ENCODE assay signal across 1 cellular context in the genomic region with DNA sequence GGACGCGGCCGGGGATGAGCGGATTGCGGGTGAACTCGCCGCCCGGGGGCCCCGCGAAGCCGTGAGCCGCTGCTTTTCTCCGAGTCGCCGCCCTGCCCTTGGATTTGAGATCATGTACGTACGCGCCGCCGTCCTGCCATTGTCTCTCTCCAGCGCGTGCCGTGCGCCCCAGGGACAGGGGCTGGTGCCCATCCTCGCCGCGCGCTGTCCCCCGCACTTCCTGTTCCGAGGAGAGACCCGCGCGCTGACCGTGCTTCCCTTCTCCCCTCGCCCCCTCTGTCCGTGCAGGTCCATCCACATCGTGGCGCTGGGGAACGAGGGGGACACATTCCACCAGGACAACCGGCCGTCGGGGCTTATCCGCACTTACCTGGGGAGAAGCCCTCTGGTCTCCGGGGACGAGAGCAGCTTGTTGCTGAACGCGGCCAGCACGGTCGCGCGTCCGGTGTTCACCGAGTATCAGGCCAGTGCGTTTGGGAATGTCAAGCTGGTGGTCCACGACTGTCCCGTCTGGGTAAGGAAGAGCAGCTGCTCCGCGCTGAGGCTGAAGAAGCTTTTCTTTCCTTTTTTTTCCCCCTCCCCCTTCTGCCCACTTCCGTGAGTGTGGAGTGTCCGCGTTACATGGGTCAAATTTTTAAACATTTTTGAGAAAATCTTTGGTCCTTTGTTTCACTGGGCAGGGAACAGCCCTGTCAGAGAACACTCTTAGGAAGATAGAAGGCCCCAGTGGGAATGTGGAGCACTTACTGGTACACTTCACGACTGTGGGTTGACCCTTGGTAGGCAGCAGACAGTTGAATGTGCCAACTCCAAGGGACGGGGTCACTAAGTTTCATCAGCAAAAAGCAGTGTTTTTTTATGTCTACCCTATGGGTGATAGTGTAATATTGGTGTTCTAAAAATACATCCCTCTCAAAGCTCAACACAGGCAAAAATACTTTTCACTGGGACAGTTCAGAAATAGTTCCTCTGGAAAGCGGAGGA.
A peak's percentile ranks its signal among the peaks of the same experiment; 100 is the strongest.
TF ChIP-seq lines count a peak whose summit lies in the region.

No MANE protein-coding gene starts in this region.

TF ChIP-seq in HEK293, 187 proteins besides CTCF, POLR2A, EP300 and RAD21 (continues in another document):
- TF ChIP-seq ZFP37 (tag by site-specific recombination; IDR thresholded peaks at IDR 0.05) (peak; percentile 87; the same call in 1 of the 2 replicates), ZNF10 (tag by site-specific recombination; IDR thresholded peaks at IDR 0.05) (no peak), ZNF792 (tag by site-specific recombination; IDR thresholded peaks at IDR 0.05) (no peak), MZF1 (tag by site-specific recombination; IDR thresholded peaks at IDR 0.05; ENCODE audit: borderline replicate concordance) (no peak), ZFHX2 (tag by site-specific recombination; conservative IDR thresholded peaks at IDR 0.05) (no peak), ZNF423 (tag by site-specific recombination; IDR thresholded peaks at IDR 0.05) (no peak), ZBTB7A (tag by site-specific recombination; IDR thresholded peaks at IDR 0.05; ENCODE audit: low read depth) (peak; percentile 73; the same call in 1 of the 2 replicates), ZNF394 (tag by site-specific recombination; IDR thresholded peaks at IDR 0.05; ENCODE audit: borderline replicate concordance) (peak; percentile 65), ZNF184 (tag by site-specific recombination; IDR thresholded peaks at IDR 0.05) (no peak), ZBTB21 (tag by site-specific recombination; IDR thresholded peaks at IDR 0.05) (no peak), SCRT1 (tag by site-specific recombination; IDR thresholded peaks at IDR 0.05; ENCODE audit: borderline replicate concordance) (peak; percentile 64; the same call in 1 of the 2 replicates), MYNN (tag by site-specific recombination; IDR thresholded peaks at IDR 0.05; ENCODE audit: borderline replicate concordance) (0 out of 2 replicates have a peak, but pooled peaks have one; percentile 14), OSR2 (tag by site-specific recombination; IDR thresholded peaks at IDR 0.05) (no peak), ZNF239 (tag by site-specific recombination; IDR thresholded peaks at IDR 0.05) (no peak), YY1 (tag by site-specific recombination; IDR thresholded peaks at IDR 0.05) (no peak), ZNF624 (tag by site-specific recombination; IDR thresholded peaks at IDR 0.05) (no peak), ZNF837 (tag by site-specific recombination; IDR thresholded peaks at IDR 0.05) (no peak), ZFP69B (tag by site-specific recombination; IDR thresholded peaks at IDR 0.05) (no peak), ZNF16 (tag by site-specific recombination; IDR thresholded peaks at IDR 0.05; ENCODE audit: low read depth) (no peak), ZSCAN30 (tag by site-specific recombination; IDR thresholded peaks at IDR 0.05) (peak; percentile 51), ZNF747 (tag by site-specific recombination; IDR thresholded peaks at IDR 0.05) (no peak), HOXA7 (CRISPR knock-in tag; IDR thresholded peaks at IDR 0.05; ENCODE audit: borderline replicate concordance) (no peak), ZNF133 (tag by site-specific recombination; IDR thresholded peaks at IDR 0.05) (no peak), ZNF707 (tag by site-specific recombination; IDR thresholded peaks at IDR 0.05) (no peak), ZNF791 (tag by site-specific recombination; IDR thresholded peaks at IDR 0.05) (no peak), ZNF629 (tag by site-specific recombination; IDR thresholded peaks at IDR 0.05) (no peak), ZNF214 (tag by site-specific recombination; IDR thresholded peaks at IDR 0.05; ENCODE audit: borderline replicate concordance) (no peak), ZNF600 (tag by site-specific recombination; IDR thresholded peaks at IDR 0.05) (peak; percentile 94), ZBTB20 (tag by site-specific recombination; IDR thresholded peaks at IDR 0.05) (peak; percentile 79), SALL2 (tag by site-specific recombination; IDR thresholded peaks at IDR 0.05; ENCODE audit: borderline replicate concordance) (no peak), ZNF354C (tag by site-specific recombination; IDR thresholded peaks at IDR 0.05; ENCODE audit: borderline replicate concordance, low read depth) (no peak), ZNF114 (tag by site-specific recombination; IDR thresholded peaks at IDR 0.05) (no peak), ZNF335 (tag by site-specific recombination; conservative IDR thresholded peaks at IDR 0.05) (peak; percentile 73; the same call in 1 of the 2 replicates), ZNF529 (tag by site-specific recombination; IDR thresholded peaks at IDR 0.05; ENCODE audit: insufficient replicate concordance) (no peak), GFI1B (tag by site-specific recombination; IDR thresholded peaks at IDR 0.05) (no peak), ZNF391 (tag by site-specific recombination; IDR thresholded peaks at IDR 0.05; ENCODE audit: borderline replicate concordance, low read depth) (0 out of 2 replicates have a peak, but pooled peaks have one; percentile 34)
- TF ChIP-seq, protein P1, sequence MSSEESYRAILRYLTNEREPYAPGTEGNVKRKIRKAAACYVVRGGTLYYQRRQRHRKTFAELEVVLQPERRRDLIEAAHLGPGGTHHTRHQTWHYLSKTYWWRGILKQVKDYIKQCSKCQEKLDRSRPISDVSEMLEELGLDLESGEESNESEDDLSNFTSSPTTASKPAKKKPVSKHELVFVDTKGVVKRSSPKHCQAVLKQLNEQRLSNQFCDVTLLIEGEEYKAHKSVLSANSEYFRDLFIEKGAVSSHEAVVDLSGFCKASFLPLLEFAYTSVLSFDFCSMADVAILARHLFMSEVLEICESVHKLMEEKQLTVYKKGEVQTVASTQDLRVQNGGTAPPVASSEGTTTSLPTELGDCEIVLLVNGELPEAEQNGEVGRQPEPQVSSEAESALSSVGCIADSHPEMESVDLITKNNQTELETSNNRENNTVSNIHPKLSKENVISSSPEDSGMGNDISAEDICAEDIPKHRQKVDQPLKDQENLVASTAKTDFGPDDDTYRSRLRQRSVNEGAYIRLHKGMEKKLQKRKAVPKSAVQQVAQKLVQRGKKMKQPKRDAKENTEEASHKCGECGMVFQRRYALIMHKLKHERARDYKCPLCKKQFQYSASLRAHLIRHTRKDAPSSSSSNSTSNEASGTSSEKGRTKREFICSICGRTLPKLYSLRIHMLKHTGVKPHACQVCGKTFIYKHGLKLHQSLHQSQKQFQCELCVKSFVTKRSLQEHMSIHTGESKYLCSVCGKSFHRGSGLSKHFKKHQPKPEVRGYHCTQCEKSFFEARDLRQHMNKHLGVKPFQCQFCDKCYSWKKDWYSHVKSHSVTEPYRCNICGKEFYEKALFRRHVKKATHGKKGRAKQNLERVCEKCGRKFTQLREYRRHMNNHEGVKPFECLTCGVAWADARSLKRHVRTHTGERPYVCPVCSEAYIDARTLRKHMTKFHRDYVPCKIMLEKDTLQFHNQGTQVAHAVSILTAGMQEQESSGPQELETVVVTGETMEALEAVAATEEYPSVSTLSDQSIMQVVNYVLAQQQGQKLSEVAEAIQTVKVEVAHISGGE (tag by site-specific recombination; conservative IDR thresholded peaks at IDR 0.05; ENCODE audit: low read depth) = peak; percentile 89
- TF ChIP-seq, protein P2, sequence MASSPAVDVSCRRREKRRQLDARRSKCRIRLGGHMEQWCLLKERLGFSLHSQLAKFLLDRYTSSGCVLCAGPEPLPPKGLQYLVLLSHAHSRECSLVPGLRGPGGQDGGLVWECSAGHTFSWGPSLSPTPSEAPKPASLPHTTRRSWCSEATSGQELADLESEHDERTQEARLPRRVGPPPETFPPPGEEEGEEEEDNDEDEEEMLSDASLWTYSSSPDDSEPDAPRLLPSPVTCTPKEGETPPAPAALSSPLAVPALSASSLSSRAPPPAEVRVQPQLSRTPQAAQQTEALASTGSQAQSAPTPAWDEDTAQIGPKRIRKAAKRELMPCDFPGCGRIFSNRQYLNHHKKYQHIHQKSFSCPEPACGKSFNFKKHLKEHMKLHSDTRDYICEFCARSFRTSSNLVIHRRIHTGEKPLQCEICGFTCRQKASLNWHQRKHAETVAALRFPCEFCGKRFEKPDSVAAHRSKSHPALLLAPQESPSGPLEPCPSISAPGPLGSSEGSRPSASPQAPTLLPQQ (tag by site-specific recombination; IDR thresholded peaks at IDR 0.05) = 0 out of 2 replicates have a peak, but pooled peaks have one; percentile 31
- TF ChIP-seq, protein P3, sequence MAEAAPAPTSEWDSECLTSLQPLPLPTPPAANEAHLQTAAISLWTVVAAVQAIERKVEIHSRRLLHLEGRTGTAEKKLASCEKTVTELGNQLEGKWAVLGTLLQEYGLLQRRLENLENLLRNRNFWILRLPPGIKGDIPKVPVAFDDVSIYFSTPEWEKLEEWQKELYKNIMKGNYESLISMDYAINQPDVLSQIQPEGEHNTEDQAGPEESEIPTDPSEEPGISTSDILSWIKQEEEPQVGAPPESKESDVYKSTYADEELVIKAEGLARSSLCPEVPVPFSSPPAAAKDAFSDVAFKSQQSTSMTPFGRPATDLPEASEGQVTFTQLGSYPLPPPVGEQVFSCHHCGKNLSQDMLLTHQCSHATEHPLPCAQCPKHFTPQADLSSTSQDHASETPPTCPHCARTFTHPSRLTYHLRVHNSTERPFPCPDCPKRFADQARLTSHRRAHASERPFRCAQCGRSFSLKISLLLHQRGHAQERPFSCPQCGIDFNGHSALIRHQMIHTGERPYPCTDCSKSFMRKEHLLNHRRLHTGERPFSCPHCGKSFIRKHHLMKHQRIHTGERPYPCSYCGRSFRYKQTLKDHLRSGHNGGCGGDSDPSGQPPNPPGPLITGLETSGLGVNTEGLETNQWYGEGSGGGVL (tag by site-specific recombination; IDR thresholded peaks at IDR 0.05) = 0 out of 2 replicates have a peak, but pooled peaks have one; percentile 25
- TF ChIP-seq, protein P4, sequence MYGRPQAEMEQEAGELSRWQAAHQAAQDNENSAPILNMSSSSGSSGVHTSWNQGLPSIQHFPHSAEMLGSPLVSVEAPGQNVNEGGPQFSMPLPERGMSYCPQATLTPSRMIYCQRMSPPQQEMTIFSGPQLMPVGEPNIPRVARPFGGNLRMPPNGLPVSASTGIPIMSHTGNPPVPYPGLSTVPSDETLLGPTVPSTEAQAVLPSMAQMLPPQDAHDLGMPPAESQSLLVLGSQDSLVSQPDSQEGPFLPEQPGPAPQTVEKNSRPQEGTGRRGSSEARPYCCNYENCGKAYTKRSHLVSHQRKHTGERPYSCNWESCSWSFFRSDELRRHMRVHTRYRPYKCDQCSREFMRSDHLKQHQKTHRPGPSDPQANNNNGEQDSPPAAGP (tag by site-specific recombination; IDR thresholded peaks at IDR 0.05) = no peak
- TF ChIP-seq, protein P5, sequence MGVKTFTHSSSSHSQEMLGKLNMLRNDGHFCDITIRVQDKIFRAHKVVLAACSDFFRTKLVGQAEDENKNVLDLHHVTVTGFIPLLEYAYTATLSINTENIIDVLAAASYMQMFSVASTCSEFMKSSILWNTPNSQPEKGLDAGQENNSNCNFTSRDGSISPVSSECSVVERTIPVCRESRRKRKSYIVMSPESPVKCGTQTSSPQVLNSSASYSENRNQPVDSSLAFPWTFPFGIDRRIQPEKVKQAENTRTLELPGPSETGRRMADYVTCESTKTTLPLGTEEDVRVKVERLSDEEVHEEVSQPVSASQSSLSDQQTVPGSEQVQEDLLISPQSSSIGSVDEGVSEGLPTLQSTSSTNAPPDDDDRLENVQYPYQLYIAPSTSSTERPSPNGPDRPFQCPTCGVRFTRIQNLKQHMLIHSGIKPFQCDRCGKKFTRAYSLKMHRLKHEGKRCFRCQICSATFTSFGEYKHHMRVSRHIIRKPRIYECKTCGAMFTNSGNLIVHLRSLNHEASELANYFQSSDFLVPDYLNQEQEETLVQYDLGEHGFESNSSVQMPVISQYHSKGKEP (tag by site-specific recombination; IDR thresholded peaks at IDR 0.05) = no peak
- TF ChIP-seq, protein P6, sequence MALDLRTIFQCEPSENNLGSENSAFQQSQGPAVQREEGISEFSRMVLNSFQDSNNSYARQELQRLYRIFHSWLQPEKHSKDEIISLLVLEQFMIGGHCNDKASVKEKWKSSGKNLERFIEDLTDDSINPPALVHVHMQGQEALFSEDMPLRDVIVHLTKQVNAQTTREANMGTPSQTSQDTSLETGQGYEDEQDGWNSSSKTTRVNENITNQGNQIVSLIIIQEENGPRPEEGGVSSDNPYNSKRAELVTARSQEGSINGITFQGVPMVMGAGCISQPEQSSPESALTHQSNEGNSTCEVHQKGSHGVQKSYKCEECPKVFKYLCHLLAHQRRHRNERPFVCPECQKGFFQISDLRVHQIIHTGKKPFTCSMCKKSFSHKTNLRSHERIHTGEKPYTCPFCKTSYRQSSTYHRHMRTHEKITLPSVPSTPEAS (tag by site-specific recombination; IDR thresholded peaks at IDR 0.05) = no peak
- TF ChIP-seq, protein P7, sequence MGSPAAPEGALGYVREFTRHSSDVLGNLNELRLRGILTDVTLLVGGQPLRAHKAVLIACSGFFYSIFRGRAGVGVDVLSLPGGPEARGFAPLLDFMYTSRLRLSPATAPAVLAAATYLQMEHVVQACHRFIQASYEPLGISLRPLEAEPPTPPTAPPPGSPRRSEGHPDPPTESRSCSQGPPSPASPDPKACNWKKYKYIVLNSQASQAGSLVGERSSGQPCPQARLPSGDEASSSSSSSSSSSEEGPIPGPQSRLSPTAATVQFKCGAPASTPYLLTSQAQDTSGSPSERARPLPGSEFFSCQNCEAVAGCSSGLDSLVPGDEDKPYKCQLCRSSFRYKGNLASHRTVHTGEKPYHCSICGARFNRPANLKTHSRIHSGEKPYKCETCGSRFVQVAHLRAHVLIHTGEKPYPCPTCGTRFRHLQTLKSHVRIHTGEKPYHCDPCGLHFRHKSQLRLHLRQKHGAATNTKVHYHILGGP (tag by site-specific recombination; IDR thresholded peaks at IDR 0.05) = no peak
- TF ChIP-seq, protein P8, sequence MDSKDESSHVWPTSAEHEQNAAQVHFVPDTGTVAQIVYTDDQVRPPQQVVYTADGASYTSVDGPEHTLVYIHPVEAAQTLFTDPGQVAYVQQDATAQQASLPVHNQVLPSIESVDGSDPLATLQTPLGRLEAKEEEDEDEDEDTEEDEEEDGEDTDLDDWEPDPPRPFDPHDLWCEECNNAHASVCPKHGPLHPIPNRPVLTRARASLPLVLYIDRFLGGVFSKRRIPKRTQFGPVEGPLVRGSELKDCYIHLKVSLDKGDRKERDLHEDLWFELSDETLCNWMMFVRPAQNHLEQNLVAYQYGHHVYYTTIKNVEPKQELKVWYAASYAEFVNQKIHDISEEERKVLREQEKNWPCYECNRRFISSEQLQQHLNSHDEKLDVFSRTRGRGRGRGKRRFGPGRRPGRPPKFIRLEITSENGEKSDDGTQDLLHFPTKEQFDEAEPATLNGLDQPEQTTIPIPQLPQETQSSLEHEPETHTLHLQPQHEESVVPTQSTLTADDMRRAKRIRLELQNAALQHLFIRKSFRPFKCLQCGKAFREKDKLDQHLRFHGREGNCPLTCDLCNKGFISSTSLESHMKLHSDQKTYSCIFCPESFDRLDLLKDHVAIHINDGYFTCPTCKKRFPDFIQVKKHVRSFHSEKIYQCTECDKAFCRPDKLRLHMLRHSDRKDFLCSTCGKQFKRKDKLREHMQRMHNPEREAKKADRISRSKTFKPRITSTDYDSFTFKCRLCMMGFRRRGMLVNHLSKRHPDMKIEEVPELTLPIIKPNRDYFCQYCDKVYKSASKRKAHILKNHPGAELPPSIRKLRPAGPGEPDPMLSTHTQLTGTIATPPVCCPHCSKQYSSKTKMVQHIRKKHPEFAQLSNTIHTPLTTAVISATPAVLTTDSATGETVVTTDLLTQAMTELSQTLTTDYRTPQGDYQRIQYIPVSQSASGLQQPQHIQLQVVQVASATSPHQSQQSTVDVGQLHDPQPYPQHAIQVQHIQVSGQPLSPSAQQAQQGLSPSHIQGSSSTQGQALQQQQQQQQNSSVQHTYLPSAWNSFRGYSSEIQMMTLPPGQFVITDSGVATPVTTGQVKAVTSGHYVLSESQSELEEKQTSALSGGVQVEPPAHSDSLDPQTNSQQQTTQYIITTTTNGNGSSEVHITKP (tag by site-specific recombination; IDR thresholded peaks at IDR 0.05) = no peak
